ENCODE assay signal across 39 cellular contexts in the genomic region with DNA sequence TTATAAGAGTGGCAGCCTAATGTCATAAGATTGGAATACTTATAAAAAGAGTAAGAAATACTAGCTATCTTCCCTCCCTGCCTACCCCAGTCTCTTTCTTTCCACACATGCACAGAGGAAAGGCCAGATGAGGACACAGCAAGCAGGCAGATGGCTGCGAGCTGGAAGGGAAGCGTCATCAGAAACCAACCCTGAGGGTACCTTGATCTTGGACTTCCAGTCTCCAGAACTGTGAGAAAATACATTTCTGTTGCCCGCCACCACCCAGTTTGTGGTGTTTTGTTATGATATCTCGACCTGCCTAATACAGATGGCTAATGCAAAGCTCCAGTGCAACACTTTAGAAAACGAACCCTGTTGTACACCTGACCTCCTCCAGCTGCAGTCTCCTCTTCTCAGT. TPM values are rescaled to one million over a fixed set of nuclear protein-coding genes. Genes with fewer than 3 reads are reported as not detected.
"Had no signal": no experiment of that assay in that cellular context is flagged by ENCODE, and none has a peak within 500 bp of the region (broad histone marks: within the 10 kb centered on the region; RNA-seq: fewer than 3 reads in every experiment).

No MANE protein-coding gene starts in this region.

- H3K9me3 ChIP-seq: adrenal gland, ascending aorta, body of pancreas, breast epithelium had no signal

- DNase-seq: activated effector memory CD4-positive, alpha-beta T cell treated with anti-CD3 and anti-CD28 coated beads, Interleukin-2, amount 50 U/mL, for 16 hours; activated effector memory CD4-positive, alpha-beta T cell treated with Interleukin-2 at 50 U/mL for 16 hours; activated gamma-delta T cell; activated gamma-delta T cell treated with Interleukin-2 at 50 U/mL for 16 hours; activated naive CD4-positive, alpha-beta T cell; activated naive CD4-positive, alpha-beta T cell treated with anti-CD3 and anti-CD28 coated beads for 36 hours; activated naive CD4-positive, alpha-beta T cell treated with anti-CD3 and anti-CD28 coated beads, Interleukin-2, amount 10 ng/mL, durations not matched to agents 7 days and 5 days; activated naive CD4-positive, alpha-beta T cell treated with anti-CD3 and anti-CD28 coated beads, Interleukin-2, amount 50 U/mL, for 16 hours; activated naive CD4-positive, alpha-beta T cell treated with Interleukin-2 at 50 U/mL for 16 hours; activated naive CD8-positive, alpha-beta T cell treated with anti-CD3 and anti-CD28 coated beads for 36 hours; activated naive CD8-positive, alpha-beta T cell treated with anti-CD3 and anti-CD28 coated beads, Interleukin-2, amount 10 ng/mL, durations not matched to agents 7 days and 5 days; activated naive CD8-positive, alpha-beta T cell treated with anti-CD3 and anti-CD28 coated beads, Interleukin-2, amount 50 U/mL, for 24 hours; activated T-cell treated with anti-CD3 and anti-CD28 coated beads, Interleukin-2, amount 50 U/mL, for 24 hours; activated T-cell treated with anti-CD3 and anti-CD28 coated beads, Interleukin-2, amount 50 U/mL, for 4 hours; activated T-cell treated with anti-CD3 and anti-CD28 coated beads, Interleukin-2, amount 50 U/mL, for 48 hours; activated T-cell treated with anti-CD3 and anti-CD28 coated beads, Interleukin-2, amount 50 U/mL, for 72 hours; adrenal gland; amniotic stem cell; amygdala; anterior cingulate cortex; aorta; body of pancreas; brain microvascular endothelial cell; caudate nucleus; central memory CD4-positive, alpha-beta T cell; cerebellar nuclear complex had no signal

- H3K27ac ChIP-seq: adrenal gland, ascending aorta, body of pancreas, brain microvascular endothelial cell, breast epithelium, cardiac muscle cell had no signal

- H3K4me1 ChIP-seq: adrenal gland, ascending aorta, body of pancreas, breast epithelium had no signal

- ATAC-seq: activated naive CD4-positive, alpha-beta T cell treated with anti-CD3 and anti-CD28 coated beads, Interleukin-2, amount 50 U/mL, for 72 hours; activated naive CD8-positive, alpha-beta T cell treated with anti-CD3 and anti-CD28 coated beads, Interleukin-2, amount 50 U/mL, for 24 hours; activated T-cell treated with anti-CD3 and anti-CD28 coated beads, Interleukin-2, amount 50 U/mL, for 4 hours; activated T-cell treated with anti-CD3 and anti-CD28 coated beads, Interleukin-2, amount 50 U/mL, for 72 hours; activated T-helper 17 cell treated with anti-CD3 and anti-CD28 coated beads, Interleukin-2, amount 50 U/mL, for 72 hours; body of pancreas had no signal

- H3K36me3 ChIP-seq: adrenal gland, ascending aorta, brain microvascular endothelial cell, breast epithelium, cardiac muscle cell had no signal

- H3K27me3 ChIP-seq: adrenal gland, ascending aorta, body of pancreas, brain microvascular endothelial cell, breast epithelium, cardiac muscle cell had no signal

- H3K4me3 ChIP-seq: adrenal gland, ascending aorta, body of pancreas, breast epithelium, cardiac muscle cell had no signal

RNA-seq across cellular contexts. Expression of a gene that starts 2.3 kb away (rescaled TPM):
- total RNA-seq: activated naive CD4-positive, alpha-beta T cell treated with anti-CD3 and anti-CD28 coated beads for 36 hours; activated naive CD4-positive, alpha-beta T cell treated with anti-CD3 and anti-CD28 coated beads, Interleukin-2, amount 50 U/mL, for 72 hours; activated naive CD8-positive, alpha-beta T cell treated with anti-CD3 and anti-CD28 coated beads, Interleukin-2, amount 10 ng/mL, durations not matched to agents 7 days and 5 days; activated T-cell treated with anti-CD3 and anti-CD28 coated beads, Interleukin-2, amount 50 U/mL, for 4 hours; activated T-cell treated with anti-CD3 and anti-CD28 coated beads, Interleukin-2, amount 50 U/mL, for 72 hours; activated T-helper 1 cell treated with anti-CD3 and anti-CD28 coated beads, Interleukin-12 subunit alpha, Interleukin-12 subunit beta, Interleukin-2, Interleukin-4 antibody, amounts not matched to agents 30 ng/mL and 10 ng/mL and 1 ng/mL, durations not matched to agents 14 hours and 24 hours and 36 hours; activated T-helper 17 cell treated with anti-CD3 and anti-CD28 coated beads, Interleukin-2, amount 50 U/mL, for 72 hours; activated T-helper 2 cell treated with anti-CD3 and anti-CD28 coated beads, Interferon-gamma antibody, Interleukin-2, Interleukin-4, amounts not matched to agents 10 μg/mL and 5 μg/mL and 100 μg/mL, durations not matched to agents 14 hours and 24 hours and 36 hours; adrenal gland; aorta; ascending aorta; astrocyte; body of pancreas; breast epithelium; bronchial epithelial cell; cardiac muscle cell; cardiac septum; chondrocyte had no signal
- polyA plus RNA-seq: aorta, cardiac muscle cell had no signal

RNA-seq across cellular contexts. Expression of a gene that starts 10.4 kb away (rescaled TPM):
- total RNA-seq: activated naive CD4-positive, alpha-beta T cell treated with anti-CD3 and anti-CD28 coated beads for 36 hours; activated naive CD8-positive, alpha-beta T cell treated with anti-CD3 and anti-CD28 coated beads, Interleukin-2, amount 10 ng/mL, durations not matched to agents 7 days and 5 days; ascending aorta; bronchial epithelial cell; cardiac muscle cell; cardiac septum; chondrocyte had no signal
- polyA plus RNA-seq: aorta, cardiac muscle cell had no signal

RNA-seq across cellular contexts. Expression of a gene that starts 49.6 kb away (rescaled TPM):
- total RNA-seq: activated naive CD4-positive, alpha-beta T cell treated with anti-CD3 and anti-CD28 coated beads for 36 hours; activated naive CD8-positive, alpha-beta T cell treated with anti-CD3 and anti-CD28 coated beads for 36 hours; activated naive CD8-positive, alpha-beta T cell treated with anti-CD3 and anti-CD28 coated beads, Interleukin-2, amount 10 ng/mL, durations not matched to agents 7 days and 5 days; activated T-cell treated with anti-CD3 and anti-CD28 coated beads, Interleukin-2, amount 50 U/mL, for 4 hours; activated T-cell treated with anti-CD3 and anti-CD28 coated beads, Interleukin-2, amount 50 U/mL, for 72 hours; activated T-helper 1 cell treated with anti-CD3 and anti-CD28 coated beads, Interleukin-12 subunit alpha, Interleukin-12 subunit beta, Interleukin-2, Interleukin-4 antibody, amounts not matched to agents 30 ng/mL and 10 ng/mL and 1 ng/mL, durations not matched to agents 14 hours and 24 hours and 36 hours; activated T-helper 17 cell treated with anti-CD3 and anti-CD28 coated beads, Interleukin-2, amount 50 U/mL, for 72 hours; activated T-helper 2 cell treated with anti-CD3 and anti-CD28 coated beads, Interferon-gamma antibody, Interleukin-2, Interleukin-4, amounts not matched to agents 10 μg/mL and 5 μg/mL and 100 μg/mL, durations not matched to agents 14 hours and 24 hours and 36 hours; adrenal gland; aorta; ascending aorta; astrocyte; body of pancreas; breast epithelium; bronchial epithelial cell; cardiac muscle cell; cardiac septum; cerebellum; chondrocyte had no signal
- polyA plus RNA-seq: adipose tissue, adrenal gland, aorta, cardiac muscle cell had no signal
